In the genomic region with DNA sequence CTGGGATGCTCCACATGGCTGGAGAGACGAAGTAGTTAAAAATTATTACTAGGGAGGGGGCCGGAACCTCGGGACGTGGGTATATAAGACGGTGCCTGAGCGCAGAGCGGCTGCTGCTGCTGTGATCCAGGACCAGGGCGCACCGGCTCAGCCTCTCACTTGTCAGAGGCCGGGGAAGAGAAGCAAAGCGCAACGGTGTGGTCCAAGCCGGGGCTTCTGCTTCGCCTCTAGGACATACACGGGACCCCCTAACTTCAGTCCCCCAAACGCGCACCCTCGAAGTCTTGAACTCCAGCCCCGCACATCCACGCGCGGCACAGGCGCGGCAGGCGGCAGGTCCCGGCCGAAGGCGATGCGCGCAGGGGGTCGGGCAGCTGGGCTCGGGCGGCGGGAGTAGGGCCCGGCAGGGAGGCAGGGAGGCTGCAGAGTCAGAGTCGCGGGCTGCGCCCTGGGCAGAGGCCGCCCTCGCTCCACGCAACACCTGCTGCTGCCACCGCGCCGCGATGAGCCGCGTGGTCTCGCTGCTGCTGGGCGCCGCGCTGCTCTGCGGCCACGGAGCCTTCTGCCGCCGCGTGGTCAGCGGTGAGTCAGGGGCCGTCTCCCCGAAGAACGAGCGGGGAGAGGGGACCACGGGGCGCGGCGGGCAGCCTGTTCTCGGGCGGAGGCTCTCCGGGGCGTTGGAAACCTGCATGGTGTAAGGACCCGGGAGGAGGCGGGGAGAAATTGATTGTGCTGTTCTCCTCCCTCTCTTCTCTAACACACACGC, we compare ENCODE assay signal across 9 cellular contexts. TPM values are rescaled to one million over a fixed set of nuclear protein-coding genes. Genes with fewer than 3 reads are reported as not detected.
DNase-seq lines count a peak whose midpoint lies in the region; ATAC-seq and TF ChIP-seq lines count a peak whose summit lies in the region.
"Had no signal": no experiment of that assay in that cellular context is flagged by ENCODE, and none has a peak within 500 bp of the region (broad histone marks: within the 10 kb centered on the region; RNA-seq: fewer than 3 reads in every experiment).

A gene with protein sequence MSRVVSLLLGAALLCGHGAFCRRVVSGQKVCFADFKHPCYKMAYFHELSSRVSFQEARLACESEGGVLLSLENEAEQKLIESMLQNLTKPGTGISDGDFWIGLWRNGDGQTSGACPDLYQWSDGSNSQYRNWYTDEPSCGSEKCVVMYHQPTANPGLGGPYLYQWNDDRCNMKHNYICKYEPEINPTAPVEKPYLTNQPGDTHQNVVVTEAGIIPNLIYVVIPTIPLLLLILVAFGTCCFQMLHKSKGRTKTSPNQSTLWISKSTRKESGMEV (plus strand): TSS at position 113 of the 766 bp plus-strand sequence. CDS start 391 bp downstream, at position 504.

- no peaks in the 10 kb centered on the region for H3K9me3 ChIP-seq in vagina

- H3K36me3 ChIP-seq in vagina, result no peaks in the 10 kb centered on the region
- H3K36me3 ChIP-seq: BLaER1 treated with 17β-estradiol and CSF1 and Interleukin-3, amounts not matched to agents 10 nM and 100 nM had no signal

- peak within 1 kb of the TSS; percentile 15 to 40 for H3K4me3 Mint-ChIP-seq in activated T-cell treated with anti-CD3 and anti-CD28 coated beads, Interleukin-2, amount 50 U/mL, for 72 hours
- peak within 1 kb of the TSS; percentile 89 for H3K4me3 Mint-ChIP-seq in neural crest cell

- no peak for TF ChIP-seq CTCF in neural crest cell (conservative IDR thresholded peaks at IDR 0.05)
- TF ChIP-seq CTCF in vagina (IDR thresholded peaks at IDR 0.05), result no peak

- no peak for ATAC-seq in activated T-cell treated with anti-CD3 and anti-CD28 coated beads, Interleukin-2, amount 50 U/mL, for 72 hours (replicated peaks in 1 of 2)
- ATAC-seq in Right ventricle myocardium superior (ENCODE audit: poor library complexity), result peak; percentile 29
- ATAC-seq in HG03175 (IDR thresholded peaks at IDR 0.05; ENCODE audit: unreplicated experiment), result no peak

- H3K4me1 Mint-ChIP-seq in activated T-cell treated with anti-CD3 and anti-CD28 coated beads, Interleukin-2, amount 50 U/mL, for 72 hours (ENCODE audit: low read depth), result no peaks in the 10 kb centered on the region
- peaks cover 5% of the 10 kb centered on the region for H3K4me1 Mint-ChIP-seq in neural crest cell

- no peak within 1 kb of the TSS for H3K27ac Mint-ChIP-seq in activated T-cell treated with anti-CD3 and anti-CD28 coated beads, Interleukin-2, amount 50 U/mL, for 72 hours
- peak within 1 kb of the TSS; percentile 89 for H3K27ac Mint-ChIP-seq in neural crest cell (ENCODE audit: unreplicated experiment)

- H3K27me3 Mint-ChIP-seq in activated T-cell treated with anti-CD3 and anti-CD28 coated beads, Interleukin-2, amount 50 U/mL, for 72 hours (ENCODE audit: low read depth), result peaks cover 22% of the 10 kb centered on the region
- peaks cover 56% of the 10 kb centered on the region for H3K27me3 Mint-ChIP-seq in neural crest cell (ENCODE audit: low read depth)

- intact Hi-C loops in Right ventricle myocardium superior (cut with DNase I), result no loop called here
- intact Hi-C loops in vagina (cut with DNase I), result no loop called here

- no peaks in the 10 kb centered on the region for H3K36me3 Mint-ChIP-seq in activated T-cell treated with anti-CD3 and anti-CD28 coated beads, Interleukin-2, amount 50 U/mL, for 72 hours (ENCODE audit: insufficient read depth in 2 of 2)
- no peaks in the 10 kb centered on the region for H3K36me3 Mint-ChIP-seq in neural crest cell (ENCODE audit: low read depth)

- H3K27me3 ChIP-seq in vagina, result no peaks in the 10 kb centered on the region
- H3K27me3 ChIP-seq: BLaER1 treated with 17β-estradiol and CSF1 and Interleukin-3, amounts not matched to agents 10 nM and 100 nM had no signal

- no peak for TF ChIP-seq POLR2A in vagina (IDR thresholded peaks at IDR 0.05)

- H3K4me3 ChIP-seq in vagina, result peak within 1 kb of the TSS; percentile 31 to 49
- H3K4me3 ChIP-seq: BLaER1 treated with 17β-estradiol and CSF1 and Interleukin-3, amounts not matched to agents 10 nM and 100 nM had no signal

- no peak for DNase-seq in activated T-cell treated with anti-CD3 and anti-CD28 coated beads, Interleukin-2, amount 50 U/mL, for 72 hours
- DNase-seq in activated T-cell treated with anti-CD3 and anti-CD28 coated beads for 4 hours, result no peak
- DNase-seq in Right ventricle myocardium superior, result peak; percentile 43
- DNase-seq in neural crest cell (ENCODE audit: low read depth, low spot score), result peak; percentile 9
- DNase-seq in vagina (ENCODE audit: extremely low spot score in 2 of 2), result no peak
- DNase-seq in germinal center (ENCODE audit: low spot score), result no peak
- DNase-seq in RPMI8226, result no peak

- no peaks in the 10 kb centered on the region for H3K9me3 Mint-ChIP-seq in activated T-cell treated with anti-CD3 and anti-CD28 coated beads, Interleukin-2, amount 50 U/mL, for 72 hours
- no peaks in the 10 kb centered on the region for H3K9me3 Mint-ChIP-seq in neural crest cell

- no peak within 1 kb of the TSS for H3K27ac ChIP-seq in vagina
- H3K27ac ChIP-seq: BLaER1 treated with 17β-estradiol and CSF1 and Interleukin-3, amounts not matched to agents 10 nM and 100 nM had no signal

- peaks cover 17% of the 10 kb centered on the region for H3K4me1 ChIP-seq in vagina

RNA-seq across cellular contexts. Expression of the gene that starts here (rescaled TPM):
- total RNA-seq in activated T-cell treated with anti-CD3 and anti-CD28 coated beads, Interleukin-2, amount 50 U/mL, for 72 hours, result under 1 TPM in 1 of 2 donors, not detected in 1; 0.28 TPM
- total RNA-seq in Right ventricle myocardium superior, result not detected
- total RNA-seq in neural crest cell, result 0.96 and 0.98 TPM in 2 replicates
- 3.2 TPM for total RNA-seq in vagina

Comparison
In these comparisons a context has a peak if more than half of its experiments do, and no peak if none do; other contexts are left out.
1. Peak in DNase-seq and ATAC-seq in Right ventricle myocardium superior; RNA of the gene not detected or under 1 TPM.
2. Peak in DNase-seq in neural crest cell; RNA of the gene not detected or under 1 TPM.